Comparison of ENCODE assay signal across 1 cellular context in the genomic region with DNA sequence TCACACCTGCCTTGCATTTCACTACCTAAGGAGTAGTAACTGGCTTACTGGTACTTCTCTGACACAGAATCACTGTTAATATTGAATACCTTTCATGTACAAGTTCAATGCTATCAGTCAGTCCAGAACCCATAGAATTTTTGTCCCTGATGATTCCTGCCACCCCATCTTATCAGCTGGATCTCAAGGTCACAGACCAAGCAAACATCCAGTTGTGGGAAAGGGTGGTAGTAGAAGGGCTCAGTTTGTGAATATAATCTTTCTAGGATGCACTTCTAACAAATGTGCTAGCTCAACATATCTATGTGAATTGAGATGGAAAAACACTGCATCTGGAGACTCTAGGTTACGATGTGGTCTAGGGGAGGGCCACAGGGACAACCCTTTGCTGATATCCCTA.
TF ChIP-seq lines count a peak whose summit lies in the region.

No MANE protein-coding gene starts in this region.

TF ChIP-seq in K562, 482 proteins besides CTCF, POLR2A, EP300 and RAD21:
- peak; percentile 27; the same call in 1 of the 2 replicates for TF ChIP-seq ZNF316 (IDR thresholded peaks at IDR 0.05)
- no peak for TF ChIP-seq ZFP1 (CRISPR knock-in tag; IDR thresholded peaks at IDR 0.05)
- TF ChIP-seq C11orf30 (IDR thresholded peaks at IDR 0.05; ENCODE audit: low read depth): 0 out of 2 replicates have a peak, but pooled peaks have one; percentile 9
- TF ChIP-seq, protein P1, sequence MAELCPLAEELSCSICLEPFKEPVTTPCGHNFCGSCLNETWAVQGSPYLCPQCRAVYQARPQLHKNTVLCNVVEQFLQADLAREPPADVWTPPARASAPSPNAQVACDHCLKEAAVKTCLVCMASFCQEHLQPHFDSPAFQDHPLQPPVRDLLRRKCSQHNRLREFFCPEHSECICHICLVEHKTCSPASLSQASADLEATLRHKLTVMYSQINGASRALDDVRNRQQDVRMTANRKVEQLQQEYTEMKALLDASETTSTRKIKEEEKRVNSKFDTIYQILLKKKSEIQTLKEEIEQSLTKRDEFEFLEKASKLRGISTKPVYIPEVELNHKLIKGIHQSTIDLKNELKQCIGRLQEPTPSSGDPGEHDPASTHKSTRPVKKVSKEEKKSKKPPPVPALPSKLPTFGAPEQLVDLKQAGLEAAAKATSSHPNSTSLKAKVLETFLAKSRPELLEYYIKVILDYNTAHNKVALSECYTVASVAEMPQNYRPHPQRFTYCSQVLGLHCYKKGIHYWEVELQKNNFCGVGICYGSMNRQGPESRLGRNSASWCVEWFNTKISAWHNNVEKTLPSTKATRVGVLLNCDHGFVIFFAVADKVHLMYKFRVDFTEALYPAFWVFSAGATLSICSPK (IDR thresholded peaks at IDR 0.05; ENCODE audit: borderline replicate concordance): no peak
- no peak for TF ChIP-seq BHLHE40 (IDR thresholded peaks at IDR 0.05; ENCODE audit: low read length)
